In genomic region chr13:20193142-20193923, GRCh38 we compare ENCODE assay signal across 8 cellular contexts. TPM values are rescaled to one million over a fixed set of nuclear protein-coding genes. Genes with fewer than 3 reads are reported as not detected.
A peak's percentile ranks its signal among the peaks of the same experiment; 100 is the strongest.
DNase-seq lines count a peak whose midpoint lies in the region; ATAC-seq and TF ChIP-seq lines count a peak whose summit lies in the region.

No MANE protein-coding gene starts in this region.

- intact Hi-C loops in activated CD4-positive, alpha-beta T cell treated with anti-CD3 and anti-CD28 coated beads for 36 hours (cut with DNase I, micrococcal nuclease) = loop anchor here (5.0 to 10.0 kb wide), 2 partner anchors 509 to 731 kb away; partner anchors contain the start of gene IL17D (in 2 of the 2)
- intact Hi-C loops in tibial artery (cut with DNase I; ENCODE audit: low total_unique reads) = no loop called here

- peak overlapping the region; percentile 61 for H3K4me3 Mint-ChIP-seq in activated CD4-positive, alpha-beta T cell treated with anti-CD3 and anti-CD28 coated beads for 36 hours
- peak overlapping the region; percentile 59 for H3K4me3 Mint-ChIP-seq in activated naive CD8-positive, alpha-beta T cell treated with anti-CD3 and anti-CD28 coated beads, Interleukin-2, amount 50 U/mL, for 24 hours

- H3K9me3 ChIP-seq in tibial artery = no peaks in the 10 kb centered on the region

- ATAC-seq in activated CD4-positive, alpha-beta T cell treated with anti-CD3 and anti-CD28 coated beads for 36 hours = no peak
- ATAC-seq in activated naive CD8-positive, alpha-beta T cell treated with anti-CD3 and anti-CD28 coated beads, Interleukin-2, amount 50 U/mL, for 24 hours = no peak
- ATAC-seq in left lobe of liver = peak; percentile 5

- peaks cover 14 to 70% of the 10 kb centered on the region in 2 donors for H3K27me3 ChIP-seq in tibial artery

- peaks cover 20% of the 10 kb centered on the region for H3K4me1 Mint-ChIP-seq in activated CD4-positive, alpha-beta T cell treated with anti-CD3 and anti-CD28 coated beads for 36 hours
- H3K4me1 Mint-ChIP-seq in activated naive CD8-positive, alpha-beta T cell treated with anti-CD3 and anti-CD28 coated beads, Interleukin-2, amount 50 U/mL, for 24 hours = peaks cover 32% of the 10 kb centered on the region

- peaks cover 0 to 28% (median 24%) of the 10 kb centered on the region in 4 donors for H3K4me1 ChIP-seq in tibial artery

- no peaks in the 10 kb centered on the region for H3K9me3 Mint-ChIP-seq in activated CD4-positive, alpha-beta T cell treated with anti-CD3 and anti-CD28 coated beads for 36 hours (ENCODE audit: low read depth)
- no peaks in the 10 kb centered on the region for H3K9me3 Mint-ChIP-seq in activated naive CD8-positive, alpha-beta T cell treated with anti-CD3 and anti-CD28 coated beads, Interleukin-2, amount 50 U/mL, for 24 hours

- CTCF ChIA-PET in activated CD4-positive, alpha-beta T cell treated with anti-CD3 and anti-CD28 coated beads for 36 hours (lab: Charles Lee) = interaction anchor here (0.7 kb wide), 1 partner anchor 11 kb away, joined by 4 read pairs; no protein-coding TSS in a partner anchor

- no peaks in the 10 kb centered on the region for H3K36me3 Mint-ChIP-seq in activated CD4-positive, alpha-beta T cell treated with anti-CD3 and anti-CD28 coated beads for 36 hours (ENCODE audit: low read depth)
- H3K36me3 Mint-ChIP-seq in activated naive CD8-positive, alpha-beta T cell treated with anti-CD3 and anti-CD28 coated beads, Interleukin-2, amount 50 U/mL, for 24 hours (ENCODE audit: low read depth) = no peaks in the 10 kb centered on the region

- peak; percentile 20 for DNase-seq in activated CD4-positive, alpha-beta T cell treated with anti-CD3 and anti-CD28 coated beads for 36 hours
- DNase-seq in activated CD4-positive, alpha-beta T cell treated with anti-CD3 and anti-CD28 coated beads, Interleukin-2, amount 50 U/mL, for 1 hour = no peak
- no peak for DNase-seq in activated naive CD8-positive, alpha-beta T cell treated with anti-CD3 and anti-CD28 coated beads, Interleukin-2, amount 50 U/mL, for 24 hours
- DNase-seq in left lobe of liver (ENCODE audit: low spot score) (no peak), tibial artery (no peak), NCI-H2227 (lab: John Stamatoyannopoulos, UW; ENCODE audit: unreplicated experiment) (no peak), anterior cingulate cortex (lab: John Stamatoyannopoulos, UW) (no peak), NCI-H526 treated with DMSO at 0.1 percent for 48 hours (lab: John Stamatoyannopoulos, UW) (no peak)

- POLR2A ChIA-PET in activated CD4-positive, alpha-beta T cell treated with anti-CD3 and anti-CD28 coated beads for 36 hours (lab: Charles Lee) = no interaction called here

- TF ChIP-seq CTCF in tibial artery (IDR thresholded peaks at IDR 0.05) = no peak

- H3K27ac Mint-ChIP-seq in activated CD4-positive, alpha-beta T cell treated with anti-CD3 and anti-CD28 coated beads for 36 hours = no peak overlapping the region
- no peak overlapping the region for H3K27ac Mint-ChIP-seq in activated naive CD8-positive, alpha-beta T cell treated with anti-CD3 and anti-CD28 coated beads, Interleukin-2, amount 50 U/mL, for 24 hours

- H3K4me3 ChIP-seq in tibial artery = peak overlapping the region; percentile 40 to 53

- no peaks in the 10 kb centered on the region for H3K36me3 ChIP-seq in tibial artery

- H3K27me3 Mint-ChIP-seq in activated CD4-positive, alpha-beta T cell treated with anti-CD3 and anti-CD28 coated beads for 36 hours = peaks cover 48% of the 10 kb centered on the region
- H3K27me3 Mint-ChIP-seq in activated naive CD8-positive, alpha-beta T cell treated with anti-CD3 and anti-CD28 coated beads, Interleukin-2, amount 50 U/mL, for 24 hours = peaks cover 56% of the 10 kb centered on the region

- H3K27ac ChIP-seq in tibial artery = no peak overlapping the region

RNA-seq across cellular contexts. Expression of gene GJB2, which starts 0.6 kb away (rescaled TPM):
- 1 to 10 TPM; 9.0 to 9.9 TPM for total RNA-seq in activated CD4-positive, alpha-beta T cell treated with anti-CD3 and anti-CD28 coated beads for 36 hours
- 30.7 TPM for total RNA-seq in left lobe of liver

RNA-seq across cellular contexts. Expression of gene GJA3, which starts 32.5 kb away (rescaled TPM):
- total RNA-seq in activated CD4-positive, alpha-beta T cell treated with anti-CD3 and anti-CD28 coated beads for 36 hours = under 1 TPM; 0.26 to 0.32 TPM
- total RNA-seq in left lobe of liver = 0.03 TPM

RNA-seq across cellular contexts. Expression of gene GJB6, which starts 38.8 kb away (rescaled TPM):
- total RNA-seq in activated CD4-positive, alpha-beta T cell treated with anti-CD3 and anti-CD28 coated beads for 36 hours = 1 to 10 TPM; 2.7 to 2.9 TPM
- not detected for total RNA-seq in left lobe of liver
